ENCODE assay signal across 25 cellular contexts in the genomic region with DNA sequence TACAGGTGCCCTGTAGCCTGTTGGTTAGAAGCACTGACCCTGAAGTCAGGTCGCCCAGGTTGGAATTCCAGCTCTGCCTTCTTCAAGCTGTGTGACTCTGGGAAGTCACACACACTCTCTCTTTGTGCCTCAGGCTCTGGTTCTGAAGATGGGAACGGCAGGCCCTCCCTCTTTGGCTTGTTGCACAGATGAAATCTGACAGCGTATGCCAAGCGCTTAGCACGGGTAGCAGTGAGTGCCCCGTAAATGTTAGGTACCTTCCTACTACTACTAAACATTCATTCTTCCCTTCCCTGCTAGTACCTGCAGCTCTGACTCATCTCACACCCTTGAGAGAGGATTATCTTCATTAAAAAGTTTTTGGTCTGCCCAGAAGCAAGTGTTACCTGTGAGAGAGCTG.
A peak's percentile ranks its signal among the peaks of the same experiment; 100 is the strongest.
DNase-seq lines count a peak whose midpoint lies in the region; ATAC-seq and TF ChIP-seq lines count a peak whose summit lies in the region.
"Had no signal": no experiment of that assay in that cellular context is flagged by ENCODE, and none has a peak within 500 bp of the region (broad histone marks: within the 10 kb centered on the region; RNA-seq: fewer than 3 reads in every experiment).

No MANE protein-coding gene starts in this region.

- H3K36me3 ChIP-seq in esophagus squamous epithelium, result no peaks in the 10 kb centered on the region
- H3K36me3 ChIP-seq: lower lobe of right lung, neural progenitor cell, vagina had no signal

- DNase-seq in HFFc6 (no peak), esophagus squamous epithelium (lab: John Stamatoyannopoulos, UW) (no peak), retina (peak; percentile 71), DMS114 treated with DMSO at 0.1 percent for 48 hours (lab: John Stamatoyannopoulos, UW; ENCODE audit: unreplicated experiment) (no peak)
- DNase-seq: activated CD4-positive, alpha-beta T cell treated with anti-CD3 and anti-CD28 coated beads, Interleukin-2, amount 50 U/mL, for 4 hours; cerebellar nuclear complex; effector CD4-positive, alpha-beta T cell; erythroblast; foreskin melanocyte; hypothalamus; lower lobe of right lung; NCI-H1105 treated with DMSO at 0.1 percent for 48 hours; NCI-H2029 treated with DMSO at 0.1 percent for 48 hours; NCI-H2227 treated with DMSO at 0.1 percent for 48 hours; small intestine; stimulated activated CD4-positive, alpha-beta T cell treated with anti-CD3 and anti-CD28 coated beads, Interleukin-1b, Interleukin-23, amount 100 ng/mL, for 48 hours had no signal

- H3K36me3 Mint-ChIP-seq in HFFc6 (ENCODE audit: low read depth), result peaks cover 20% of the 10 kb centered on the region

- no peak for TF ChIP-seq CTCF in HFFc6 (IDR thresholded peaks at IDR 0.05)
- TF ChIP-seq CTCF in VCaP (conservative IDR thresholded peaks at IDR 0.05), result no peak
- no peak for TF ChIP-seq CTCF in esophagus squamous epithelium (IDR thresholded peaks at IDR 0.05)

- no peaks in the 10 kb centered on the region for H3K9me3 ChIP-seq in esophagus squamous epithelium
- H3K9me3 ChIP-seq: lower lobe of right lung, vagina had no signal

- H3K4me3 Mint-ChIP-seq in HFFc6, result no peak overlapping the region
- H3K4me3 Mint-ChIP-seq: activated T-helper 17 cell treated with anti-CD3 and anti-CD28 coated beads, Interleukin-2, amount 50 U/mL, for 72 hours; neural progenitor cell had no signal

- H3K27ac ChIP-seq in VCaP, result peak overlapping the region; percentile 99
- H3K27ac ChIP-seq in esophagus squamous epithelium, result peak overlapping the region; percentile 4 to 70 (median 43)
- H3K27ac ChIP-seq: lower lobe of right lung, neural progenitor cell had no signal

- H3K27me3 Mint-ChIP-seq in HFFc6 (ENCODE audit: insufficient read depth), result no peaks in the 10 kb centered on the region; the same call in none of the 2 replicates
- H3K27me3 Mint-ChIP-seq: activated T-helper 17 cell treated with anti-CD3 and anti-CD28 coated beads, Interleukin-2, amount 50 U/mL, for 72 hours had no signal

- peaks cover 10 to 89% (median 19%) of the 10 kb centered on the region in 3 donors for H3K4me1 ChIP-seq in esophagus squamous epithelium

- H3K4me1 Mint-ChIP-seq in HFFc6 (ENCODE audit: low read depth), result peaks cover 68% of the 10 kb centered on the region

- peak overlapping the region; percentile 43; the same call in 1 of the 2 replicates for H3K27ac Mint-ChIP-seq in HFFc6
- H3K27ac Mint-ChIP-seq: activated naive CD4-positive, alpha-beta T cell treated with anti-CD3 and anti-CD28 coated beads, Interleukin-2, amount 50 U/mL, for 72 hours; activated T-helper 17 cell treated with anti-CD3 and anti-CD28 coated beads, Interleukin-2, amount 50 U/mL, for 72 hours; neural progenitor cell had no signal

- H3K9me3 Mint-ChIP-seq in HFFc6, result no peaks in the 10 kb centered on the region; the same call in 1 of the 2 replicates
- H3K9me3 Mint-ChIP-seq: activated T-helper 17 cell treated with anti-CD3 and anti-CD28 coated beads, Interleukin-2, amount 50 U/mL, for 72 hours had no signal

- no peak overlapping the region for H3K4me3 ChIP-seq in esophagus squamous epithelium
- H3K4me3 ChIP-seq: lower lobe of right lung, neural progenitor cell, vagina had no signal

- intact Hi-C loops in esophagus squamous epithelium (cut with DNase I), result no loop called here

- no peak for ATAC-seq in HG03097 (IDR thresholded peaks at IDR 0.05; ENCODE audit: low FRiP score, unreplicated experiment)
- no peak for ATAC-seq in GM18520 (IDR thresholded peaks at IDR 0.05; ENCODE audit: unreplicated experiment)
- ATAC-seq: activated naive CD4-positive, alpha-beta T cell treated with anti-CD3 and anti-CD28 coated beads, Interleukin-2, amount 50 U/mL, for 72 hours; activated T-helper 17 cell treated with anti-CD3 and anti-CD28 coated beads, Interleukin-2, amount 50 U/mL, for 72 hours; HCT116; lower lobe of right lung; SK-N-SH treated with all-trans-retinoic acid at 6 μM for 48 hours had no signal

- H3K27me3 ChIP-seq in esophagus squamous epithelium, result no peaks in the 10 kb centered on the region
- H3K27me3 ChIP-seq: neural progenitor cell, vagina had no signal

- TF ChIP-seq POLR2A in esophagus squamous epithelium (IDR thresholded peaks at IDR 0.05), result no peak

- WGBS in esophagus squamous epithelium, 2 donors, result 22 to 49% methylated on average over 5 to 6 of the region's 6 CpGs
